In the genomic region with DNA sequence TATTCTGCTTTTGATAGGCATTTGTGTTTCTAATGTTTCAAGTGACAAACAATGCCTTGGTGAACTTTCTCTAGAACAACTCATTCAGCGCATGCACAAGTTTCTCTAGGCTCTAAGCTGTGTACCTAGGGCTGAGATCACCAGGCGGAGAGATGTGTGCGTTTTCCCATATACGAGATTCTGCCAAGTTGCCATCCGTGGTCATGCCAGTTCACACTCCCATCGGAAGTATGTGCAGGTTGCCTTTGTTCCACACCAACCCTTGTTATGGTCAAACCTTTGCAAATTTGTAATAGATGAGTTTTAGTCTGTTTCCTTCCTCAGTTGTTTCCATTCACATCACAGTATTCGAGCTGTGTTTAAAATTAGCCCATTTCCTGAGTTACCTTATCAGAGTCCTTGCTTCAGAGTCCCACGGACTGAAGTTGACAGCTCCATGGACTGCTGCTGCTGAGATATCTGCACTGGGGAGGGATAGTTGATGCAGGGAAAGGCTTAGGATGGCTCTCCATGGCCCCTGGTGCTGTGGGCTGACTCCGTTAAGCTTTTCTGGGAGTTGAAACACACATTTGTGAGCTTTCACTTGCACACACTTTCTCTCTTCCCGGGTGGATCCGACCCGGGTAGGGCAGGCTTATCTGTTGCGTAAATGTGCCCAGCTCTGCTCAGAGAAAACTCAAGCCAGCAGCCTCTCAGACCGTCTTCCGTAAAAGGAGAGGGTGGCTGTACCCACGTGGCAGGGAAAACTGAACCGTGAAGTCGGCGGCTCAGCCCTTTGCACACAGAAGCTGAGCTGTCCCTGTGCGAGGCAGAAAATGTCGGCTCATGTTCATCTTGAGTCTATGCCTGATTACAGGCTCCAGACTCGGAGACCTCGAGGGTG, we compare ENCODE assay signal across 1 cellular context.
TF ChIP-seq lines count a peak whose summit lies in the region.

No MANE protein-coding gene starts in this region.

TF ChIP-seq in K562, 482 proteins besides CTCF, POLR2A, EP300 and RAD21 (continued from another document and continues in another):
- TF ChIP-seq, protein P1, sequence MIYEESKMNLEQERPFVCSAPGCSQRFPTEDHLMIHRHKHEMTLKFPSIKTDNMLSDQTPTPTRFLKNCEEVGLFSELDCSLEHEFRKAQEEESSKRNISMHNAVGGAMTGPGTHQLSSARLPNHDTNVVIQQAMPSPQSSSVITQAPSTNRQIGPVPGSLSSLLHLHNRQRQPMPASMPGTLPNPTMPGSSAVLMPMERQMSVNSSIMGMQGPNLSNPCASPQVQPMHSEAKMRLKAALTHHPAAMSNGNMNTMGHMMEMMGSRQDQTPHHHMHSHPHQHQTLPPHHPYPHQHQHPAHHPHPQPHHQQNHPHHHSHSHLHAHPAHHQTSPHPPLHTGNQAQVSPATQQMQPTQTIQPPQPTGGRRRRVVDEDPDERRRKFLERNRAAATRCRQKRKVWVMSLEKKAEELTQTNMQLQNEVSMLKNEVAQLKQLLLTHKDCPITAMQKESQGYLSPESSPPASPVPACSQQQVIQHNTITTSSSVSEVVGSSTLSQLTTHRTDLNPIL (CRISPR knock-in tag; IDR thresholded peaks at IDR 0.05), result no peak
- TF ChIP-seq DMBX1 (CRISPR knock-in tag; IDR thresholded peaks at IDR 0.05; ENCODE audit: borderline replicate concordance), result 0 out of 2 replicates have a peak, but pooled peaks have one; percentile 20
- no peak for TF ChIP-seq TOE1 (IDR thresholded peaks at IDR 0.05; ENCODE audit: borderline replicate concordance)
- TF ChIP-seq TOE1 (CRISPR knock-in tag; IDR thresholded peaks at IDR 0.05; ENCODE audit: borderline replicate concordance, low read depth), result no peak
- TF ChIP-seq, protein P2, sequence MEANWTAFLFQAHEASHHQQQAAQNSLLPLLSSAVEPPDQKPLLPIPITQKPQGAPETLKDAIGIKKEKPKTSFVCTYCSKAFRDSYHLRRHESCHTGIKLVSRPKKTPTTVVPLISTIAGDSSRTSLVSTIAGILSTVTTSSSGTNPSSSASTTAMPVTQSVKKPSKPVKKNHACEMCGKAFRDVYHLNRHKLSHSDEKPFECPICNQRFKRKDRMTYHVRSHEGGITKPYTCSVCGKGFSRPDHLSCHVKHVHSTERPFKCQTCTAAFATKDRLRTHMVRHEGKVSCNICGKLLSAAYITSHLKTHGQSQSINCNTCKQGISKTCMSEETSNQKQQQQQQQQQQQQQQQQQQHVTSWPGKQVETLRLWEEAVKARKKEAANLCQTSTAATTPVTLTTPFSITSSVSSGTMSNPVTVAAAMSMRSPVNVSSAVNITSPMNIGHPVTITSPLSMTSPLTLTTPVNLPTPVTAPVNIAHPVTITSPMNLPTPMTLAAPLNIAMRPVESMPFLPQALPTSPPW (CRISPR knock-in tag; IDR thresholded peaks at IDR 0.05), result peak; percentile 12; the same call in 1 of the 2 replicates
- TF ChIP-seq ZNF263 (CRISPR knock-in tag; IDR thresholded peaks at IDR 0.05; ENCODE audit: borderline replicate concordance), result 0 out of 2 replicates have a peak, but pooled peaks have one; percentile 32
- TF ChIP-seq, protein P3, sequence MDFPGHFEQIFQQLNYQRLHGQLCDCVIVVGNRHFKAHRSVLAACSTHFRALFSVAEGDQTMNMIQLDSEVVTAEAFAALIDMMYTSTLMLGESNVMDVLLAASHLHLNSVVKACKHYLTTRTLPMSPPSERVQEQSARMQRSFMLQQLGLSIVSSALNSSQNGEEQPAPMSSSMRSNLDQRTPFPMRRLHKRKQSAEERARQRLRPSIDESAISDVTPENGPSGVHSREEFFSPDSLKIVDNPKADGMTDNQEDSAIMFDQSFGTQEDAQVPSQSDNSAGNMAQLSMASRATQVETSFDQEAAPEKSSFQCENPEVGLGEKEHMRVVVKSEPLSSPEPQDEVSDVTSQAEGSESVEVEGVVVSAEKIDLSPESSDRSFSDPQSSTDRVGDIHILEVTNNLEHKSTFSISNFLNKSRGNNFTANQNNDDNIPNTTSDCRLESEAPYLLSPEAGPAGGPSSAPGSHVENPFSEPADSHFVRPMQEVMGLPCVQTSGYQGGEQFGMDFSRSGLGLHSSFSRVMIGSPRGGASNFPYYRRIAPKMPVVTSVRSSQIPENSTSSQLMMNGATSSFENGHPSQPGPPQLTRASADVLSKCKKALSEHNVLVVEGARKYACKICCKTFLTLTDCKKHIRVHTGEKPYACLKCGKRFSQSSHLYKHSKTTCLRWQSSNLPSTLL (IDR thresholded peaks at IDR 0.05), result no peak
- 0 out of 2 replicates have a peak, but pooled peaks have one; percentile 27 for TF ChIP-seq TEAD2 (tag; IDR thresholded peaks at IDR 0.05)
- TF ChIP-seq MEIS2 (IDR thresholded peaks at IDR 0.05; ENCODE audit: partially characterized antibody), result peak; percentile 41
- TF ChIP-seq GTF2E2 (tag; IDR thresholded peaks at IDR 0.05), result no peak
- peak; percentile 42 for TF ChIP-seq RBBP5 (IDR thresholded peaks at IDR 0.05; ENCODE audit: borderline replicate concordance, insufficient read depth, low read length, poor library complexity, severe bottlenecking)
- no peak for TF ChIP-seq THRAP3 (IDR thresholded peaks at IDR 0.05; ENCODE audit: borderline replicate concordance)
- TF ChIP-seq, protein P4, sequence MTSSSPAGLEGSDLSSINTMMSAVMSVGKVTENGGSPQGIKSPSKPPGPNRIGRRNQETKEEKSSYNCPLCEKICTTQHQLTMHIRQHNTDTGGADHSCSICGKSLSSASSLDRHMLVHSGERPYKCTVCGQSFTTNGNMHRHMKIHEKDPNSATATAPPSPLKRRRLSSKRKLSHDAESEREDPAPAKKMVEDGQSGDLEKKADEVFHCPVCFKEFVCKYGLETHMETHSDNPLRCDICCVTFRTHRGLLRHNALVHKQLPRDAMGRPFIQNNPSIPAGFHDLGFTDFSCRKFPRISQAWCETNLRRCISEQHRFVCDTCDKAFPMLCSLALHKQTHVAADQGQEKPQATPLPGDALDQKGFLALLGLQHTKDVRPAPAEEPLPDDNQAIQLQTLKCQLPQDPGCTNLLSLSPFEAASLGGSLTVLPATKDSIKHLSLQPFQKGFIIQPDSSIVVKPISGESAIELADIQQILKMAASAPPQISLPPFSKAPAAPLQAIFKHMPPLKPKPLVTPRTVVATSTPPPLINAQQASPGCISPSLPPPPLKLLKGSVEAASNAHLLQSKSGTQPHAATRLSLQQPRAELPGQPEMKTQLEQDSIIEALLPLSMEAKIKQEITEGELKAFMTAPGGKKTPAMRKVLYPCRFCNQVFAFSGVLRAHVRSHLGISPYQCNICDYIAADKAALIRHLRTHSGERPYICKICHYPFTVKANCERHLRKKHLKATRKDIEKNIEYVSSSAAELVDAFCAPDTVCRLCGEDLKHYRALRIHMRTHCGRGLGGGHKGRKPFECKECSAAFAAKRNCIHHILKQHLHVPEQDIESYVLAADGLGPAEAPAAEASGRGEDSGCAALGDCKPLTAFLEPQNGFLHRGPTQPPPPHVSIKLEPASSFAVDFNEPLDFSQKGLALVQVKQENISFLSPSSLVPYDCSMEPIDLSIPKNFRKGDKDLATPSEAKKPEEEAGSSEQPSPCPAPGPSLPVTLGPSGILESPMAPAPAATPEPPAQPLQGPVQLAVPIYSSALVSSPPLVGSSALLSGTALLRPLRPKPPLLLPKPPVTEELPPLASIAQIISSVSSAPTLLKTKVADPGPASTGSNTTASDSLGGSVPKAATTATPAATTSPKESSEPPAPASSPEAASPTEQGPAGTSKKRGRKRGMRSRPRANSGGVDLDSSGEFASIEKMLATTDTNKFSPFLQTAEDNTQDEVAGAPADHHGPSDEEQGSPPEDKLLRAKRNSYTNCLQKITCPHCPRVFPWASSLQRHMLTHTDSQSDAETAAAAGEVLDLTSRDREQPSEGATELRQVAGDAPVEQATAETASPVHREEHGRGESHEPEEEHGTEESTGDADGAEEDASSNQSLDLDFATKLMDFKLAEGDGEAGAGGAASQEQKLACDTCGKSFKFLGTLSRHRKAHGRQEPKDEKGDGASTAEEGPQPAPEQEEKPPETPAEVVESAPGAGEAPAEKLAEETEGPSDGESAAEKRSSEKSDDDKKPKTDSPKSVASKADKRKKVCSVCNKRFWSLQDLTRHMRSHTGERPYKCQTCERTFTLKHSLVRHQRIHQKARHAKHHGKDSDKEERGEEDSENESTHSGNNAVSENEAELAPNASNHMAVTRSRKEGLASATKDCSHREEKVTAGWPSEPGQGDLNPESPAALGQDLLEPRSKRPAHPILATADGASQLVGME (CRISPR knock-in tag; IDR thresholded peaks at IDR 0.05), result 0 out of 2 replicates have a peak, but pooled peaks have one; percentile 44
- TF ChIP-seq SIN3A (IDR thresholded peaks at IDR 0.05; ENCODE audit: borderline replicate concordance in 2 of 2, control insufficient read depth in 1 of 2, low read depth in 2 of 2, low read length in 2 of 2), result no peak; a peak in 1 of 4 replicates
- TF ChIP-seq, protein P5, sequence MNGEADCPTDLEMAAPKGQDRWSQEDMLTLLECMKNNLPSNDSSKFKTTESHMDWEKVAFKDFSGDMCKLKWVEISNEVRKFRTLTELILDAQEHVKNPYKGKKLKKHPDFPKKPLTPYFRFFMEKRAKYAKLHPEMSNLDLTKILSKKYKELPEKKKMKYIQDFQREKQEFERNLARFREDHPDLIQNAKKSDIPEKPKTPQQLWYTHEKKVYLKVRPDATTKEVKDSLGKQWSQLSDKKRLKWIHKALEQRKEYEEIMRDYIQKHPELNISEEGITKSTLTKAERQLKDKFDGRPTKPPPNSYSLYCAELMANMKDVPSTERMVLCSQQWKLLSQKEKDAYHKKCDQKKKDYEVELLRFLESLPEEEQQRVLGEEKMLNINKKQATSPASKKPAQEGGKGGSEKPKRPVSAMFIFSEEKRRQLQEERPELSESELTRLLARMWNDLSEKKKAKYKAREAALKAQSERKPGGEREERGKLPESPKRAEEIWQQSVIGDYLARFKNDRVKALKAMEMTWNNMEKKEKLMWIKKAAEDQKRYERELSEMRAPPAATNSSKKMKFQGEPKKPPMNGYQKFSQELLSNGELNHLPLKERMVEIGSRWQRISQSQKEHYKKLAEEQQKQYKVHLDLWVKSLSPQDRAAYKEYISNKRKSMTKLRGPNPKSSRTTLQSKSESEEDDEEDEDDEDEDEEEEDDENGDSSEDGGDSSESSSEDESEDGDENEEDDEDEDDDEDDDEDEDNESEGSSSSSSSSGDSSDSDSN (IDR thresholded peaks at IDR 0.05; ENCODE audit: borderline replicate concordance in 1 of 2, low read depth in 2 of 2, low read length in 2 of 2), result peak in 1 of 2 experiments; percentile 66; a peak in 1 of 4 replicates
- TF ChIP-seq, protein P6, sequence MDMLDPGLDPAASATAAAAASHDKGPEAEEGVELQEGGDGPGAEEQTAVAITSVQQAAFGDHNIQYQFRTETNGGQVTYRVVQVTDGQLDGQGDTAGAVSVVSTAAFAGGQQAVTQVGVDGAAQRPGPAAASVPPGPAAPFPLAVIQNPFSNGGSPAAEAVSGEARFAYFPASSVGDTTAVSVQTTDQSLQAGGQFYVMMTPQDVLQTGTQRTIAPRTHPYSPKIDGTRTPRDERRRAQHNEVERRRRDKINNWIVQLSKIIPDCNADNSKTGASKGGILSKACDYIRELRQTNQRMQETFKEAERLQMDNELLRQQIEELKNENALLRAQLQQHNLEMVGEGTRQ (CRISPR knock-in tag; IDR thresholded peaks at IDR 0.05), result 0 out of 2 replicates have a peak, but pooled peaks have one; percentile 29
- no peak for TF ChIP-seq ZNF140 (CRISPR knock-in tag; IDR thresholded peaks at IDR 0.05)
- 0 out of 2 replicates have a peak, but pooled peaks have one; percentile 33 for TF ChIP-seq ETV5 (CRISPR knock-in tag; IDR thresholded peaks at IDR 0.05; ENCODE audit: low read depth)
- no peak for TF ChIP-seq RBM25 (IDR thresholded peaks at IDR 0.05; ENCODE audit: low read depth, low read length, severe bottlenecking)
- TF ChIP-seq, protein P7, sequence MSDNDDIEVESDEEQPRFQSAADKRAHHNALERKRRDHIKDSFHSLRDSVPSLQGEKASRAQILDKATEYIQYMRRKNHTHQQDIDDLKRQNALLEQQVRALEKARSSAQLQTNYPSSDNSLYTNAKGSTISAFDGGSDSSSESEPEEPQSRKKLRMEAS (CRISPR knock-in tag; IDR thresholded peaks at IDR 0.05), result peak; percentile 72
- no peak for TF ChIP-seq TAL1 (IDR thresholded peaks at IDR 0.05)
- no peak for TF ChIP-seq GATA2 (CRISPR knock-in tag; IDR thresholded peaks at IDR 0.05)
- TF ChIP-seq, protein P8, sequence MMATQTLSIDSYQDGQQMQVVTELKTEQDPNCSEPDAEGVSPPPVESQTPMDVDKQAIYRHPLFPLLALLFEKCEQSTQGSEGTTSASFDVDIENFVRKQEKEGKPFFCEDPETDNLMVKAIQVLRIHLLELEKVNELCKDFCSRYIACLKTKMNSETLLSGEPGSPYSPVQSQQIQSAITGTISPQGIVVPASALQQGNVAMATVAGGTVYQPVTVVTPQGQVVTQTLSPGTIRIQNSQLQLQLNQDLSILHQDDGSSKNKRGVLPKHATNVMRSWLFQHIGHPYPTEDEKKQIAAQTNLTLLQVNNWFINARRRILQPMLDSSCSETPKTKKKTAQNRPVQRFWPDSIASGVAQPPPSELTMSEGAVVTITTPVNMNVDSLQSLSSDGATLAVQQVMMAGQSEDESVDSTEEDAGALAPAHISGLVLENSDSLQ (IDR thresholded peaks at IDR 0.05), result peak; percentile 33; the same call in 1 of the 2 replicates
- peak; percentile 43; the same call in 1 of the 2 replicates for TF ChIP-seq NBN (IDR thresholded peaks at IDR 0.05; ENCODE audit: low read depth)
- TF ChIP-seq HNRNPL (IDR thresholded peaks at IDR 0.05; ENCODE audit: low read depth, low read length), result 0 out of 2 replicates have a peak, but pooled peaks have one; percentile 12
- TF ChIP-seq NRF1 (conservative IDR thresholded peaks at IDR 0.05 in 1 of 2, IDR thresholded peaks at IDR 0.05 in 1 of 2), result peak in 1 of 2 experiments; percentile 13; a peak in 3 of 4 replicates
- TF ChIP-seq, protein P9, sequence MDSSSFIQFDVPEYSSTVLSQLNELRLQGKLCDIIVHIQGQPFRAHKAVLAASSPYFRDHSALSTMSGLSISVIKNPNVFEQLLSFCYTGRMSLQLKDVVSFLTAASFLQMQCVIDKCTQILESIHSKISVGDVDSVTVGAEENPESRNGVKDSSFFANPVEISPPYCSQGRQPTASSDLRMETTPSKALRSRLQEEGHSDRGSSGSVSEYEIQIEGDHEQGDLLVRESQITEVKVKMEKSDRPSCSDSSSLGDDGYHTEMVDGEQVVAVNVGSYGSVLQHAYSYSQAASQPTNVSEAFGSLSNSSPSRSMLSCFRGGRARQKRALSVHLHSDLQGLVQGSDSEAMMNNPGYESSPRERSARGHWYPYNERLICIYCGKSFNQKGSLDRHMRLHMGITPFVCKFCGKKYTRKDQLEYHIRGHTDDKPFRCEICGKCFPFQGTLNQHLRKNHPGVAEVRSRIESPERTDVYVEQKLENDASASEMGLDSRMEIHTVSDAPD (CRISPR knock-in tag; IDR thresholded peaks at IDR 0.05), result no peak
- 0 out of 2 replicates have a peak, but pooled peaks have one; percentile 10 for TF ChIP-seq E2F3 (CRISPR knock-in tag; IDR thresholded peaks at IDR 0.05)
- TF ChIP-seq MEF2A (IDR thresholded peaks at IDR 0.05; ENCODE audit: control insufficient read depth, low read depth, low read length), result peak; percentile 37; the same call in 1 of the 2 replicates
